ENCODE assay signal across 1 cellular context in the genomic region with DNA sequence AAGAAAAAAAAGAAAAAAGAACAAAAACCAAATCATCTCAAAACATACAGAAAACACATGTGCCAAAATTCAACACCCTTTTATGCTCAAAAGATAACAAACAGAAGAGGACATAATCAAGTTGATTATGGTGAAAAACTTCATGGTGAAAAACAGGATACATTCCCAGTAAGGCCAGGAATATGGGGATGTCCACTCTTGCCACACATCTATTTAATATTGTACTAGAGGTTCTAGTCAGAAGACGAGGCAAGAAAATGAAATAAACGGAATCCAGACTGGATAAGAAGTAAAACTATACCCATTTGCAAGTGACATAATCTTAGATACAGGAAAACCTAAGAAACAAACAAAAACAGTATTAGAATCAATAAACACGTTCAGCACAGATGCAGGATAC.
TF ChIP-seq lines count a peak whose summit lies in the region.

No MANE protein-coding gene starts in this region.

TF ChIP-seq in HepG2, 621 proteins besides CTCF, POLR2A, EP300 and RAD21:
- TF ChIP-seq U2AF2 (IDR thresholded peaks at IDR 0.05; ENCODE audit: low read depth, low read length), result no peak
- no peak for TF ChIP-seq MTERF4 (CRISPR knock-in tag; IDR thresholded peaks at IDR 0.05)
- TF ChIP-seq HOMEZ (CRISPR knock-in tag; IDR thresholded peaks at IDR 0.05; ENCODE audit: low read depth), result no peak
- no peak for TF ChIP-seq SMARCC2 (IDR thresholded peaks at IDR 0.05)
- TF ChIP-seq, protein P1, sequence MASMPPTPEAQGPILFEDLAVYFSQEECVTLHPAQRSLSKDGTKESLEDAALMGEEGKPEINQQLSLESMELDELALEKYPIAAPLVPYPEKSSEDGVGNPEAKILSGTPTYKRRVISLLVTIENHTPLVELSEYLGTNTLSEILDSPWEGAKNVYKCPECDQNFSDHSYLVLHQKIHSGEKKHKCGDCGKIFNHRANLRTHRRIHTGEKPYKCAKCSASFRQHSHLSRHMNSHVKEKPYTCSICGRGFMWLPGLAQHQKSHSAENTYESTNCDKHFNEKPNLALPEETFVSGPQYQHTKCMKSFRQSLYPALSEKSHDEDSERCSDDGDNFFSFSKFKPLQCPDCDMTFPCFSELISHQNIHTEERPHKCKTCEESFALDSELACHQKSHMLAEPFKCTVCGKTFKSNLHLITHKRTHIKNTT (CRISPR knock-in tag; IDR thresholded peaks at IDR 0.05), result no peak
- no peak for TF ChIP-seq ZNF17 (CRISPR knock-in tag; IDR thresholded peaks at IDR 0.05)
- TF ChIP-seq ZNF7 (CRISPR knock-in tag; IDR thresholded peaks at IDR 0.05), result no peak
- TF ChIP-seq ZNF564 (CRISPR knock-in tag; IDR thresholded peaks at IDR 0.05), result no peak
- TF ChIP-seq FUBP1 (CRISPR knock-in tag; IDR thresholded peaks at IDR 0.05; ENCODE audit: borderline replicate concordance), result no peak
- TF ChIP-seq ZNF143 (CRISPR knock-in tag; IDR thresholded peaks at IDR 0.05), result no peak
- TF ChIP-seq ZNF883 (CRISPR knock-in tag; IDR thresholded peaks at IDR 0.05; ENCODE audit: not compliant biosample characterization), result no peak
- TF ChIP-seq ZNF580 (CRISPR knock-in tag; IDR thresholded peaks at IDR 0.05; ENCODE audit: borderline replicate concordance, low read depth), result no peak
- no peak for TF ChIP-seq NFYB (CRISPR knock-in tag; IDR thresholded peaks at IDR 0.05)
- no peak for TF ChIP-seq ZNF383 (CRISPR knock-in tag; IDR thresholded peaks at IDR 0.05; ENCODE audit: borderline replicate concordance)
- no peak for TF ChIP-seq MNT (IDR thresholded peaks at IDR 0.05)
- TF ChIP-seq ZNF567 (CRISPR knock-in tag; IDR thresholded peaks at IDR 0.05; ENCODE audit: borderline replicate concordance), result no peak
- no peak for TF ChIP-seq ZNF10 (CRISPR knock-in tag; IDR thresholded peaks at IDR 0.05; ENCODE audit: borderline replicate concordance, low read depth)
- no peak for TF ChIP-seq JUND (CRISPR knock-in tag; IDR thresholded peaks at IDR 0.05)
- no peak for TF ChIP-seq ZNF441 (CRISPR knock-in tag; IDR thresholded peaks at IDR 0.05; ENCODE audit: borderline replicate concordance)
